ENCODE assay signal across 12 cellular contexts in the genomic region with DNA sequence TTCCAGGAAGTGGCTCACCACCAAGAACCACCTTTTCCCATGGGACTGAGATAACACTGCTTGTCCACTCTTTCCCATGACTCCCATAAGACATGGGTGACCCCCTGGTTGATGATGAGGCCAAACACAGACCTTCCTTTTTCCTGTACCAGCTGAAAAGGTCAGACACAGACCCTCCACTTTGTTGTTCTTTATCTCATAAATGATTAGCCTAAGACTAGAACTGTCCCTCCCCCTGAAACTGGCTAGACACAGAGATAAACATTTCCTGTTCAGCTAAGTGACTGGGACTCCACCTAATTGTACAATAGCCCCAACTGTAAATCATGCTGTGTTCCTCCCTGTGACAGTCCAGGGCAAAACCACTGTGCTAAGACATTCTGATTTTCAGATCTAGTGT. TPM values are rescaled to one million over a fixed set of nuclear protein-coding genes. Genes with fewer than 3 reads are reported as not detected.
DNase-seq lines count a peak whose midpoint lies in the region; ATAC-seq and TF ChIP-seq lines count a peak whose summit lies in the region.
"Had no signal": no experiment of that assay in that cellular context is flagged by ENCODE, and none has a peak within 500 bp of the region (broad histone marks: within the 10 kb centered on the region; RNA-seq: fewer than 3 reads in every experiment).

No MANE protein-coding gene starts in this region.

- H3K36me3 Mint-ChIP-seq in nephron progenitor cell (ENCODE audit: low read depth): no peaks in the 10 kb centered on the region
- H3K36me3 Mint-ChIP-seq in activated T-cell treated with anti-CD3 and anti-CD28 coated beads, Interleukin-2, amount 50 U/mL, for 24 hours (ENCODE audit: low read depth): no peaks in the 10 kb centered on the region
- H3K36me3 Mint-ChIP-seq: activated naive CD8-positive, alpha-beta T cell treated with anti-CD3 and anti-CD28 coated beads, Interleukin-2, amount 10 ng/mL, durations not matched to agents 7 days and 5 days had no signal

- peaks cover 22% of the 10 kb centered on the region for H3K27me3 Mint-ChIP-seq in nephron progenitor cell (ENCODE audit: low read depth, poor library complexity)
- peaks cover 11% of the 10 kb centered on the region for H3K27me3 Mint-ChIP-seq in activated T-cell treated with anti-CD3 and anti-CD28 coated beads, Interleukin-2, amount 50 U/mL, for 24 hours

- peaks cover 12% of the 10 kb centered on the region for H3K9me3 Mint-ChIP-seq in nephron progenitor cell
- no peaks in the 10 kb centered on the region for H3K9me3 Mint-ChIP-seq in activated T-cell treated with anti-CD3 and anti-CD28 coated beads, Interleukin-2, amount 50 U/mL, for 24 hours
- H3K9me3 Mint-ChIP-seq: activated naive CD8-positive, alpha-beta T cell treated with anti-CD3 and anti-CD28 coated beads, Interleukin-2, amount 10 ng/mL, durations not matched to agents 7 days and 5 days had no signal

- H3K27ac Mint-ChIP-seq in nephron progenitor cell: peak overlapping the region; percentile 4
- H3K27ac Mint-ChIP-seq in activated T-cell treated with anti-CD3 and anti-CD28 coated beads, Interleukin-2, amount 50 U/mL, for 24 hours: no peak overlapping the region
- H3K27ac Mint-ChIP-seq: activated naive CD8-positive, alpha-beta T cell treated with anti-CD3 and anti-CD28 coated beads, Interleukin-2, amount 10 ng/mL, durations not matched to agents 7 days and 5 days had no signal

- peaks cover 26% of the 10 kb centered on the region for H3K4me1 Mint-ChIP-seq in nephron progenitor cell
- H3K4me1 Mint-ChIP-seq in activated T-cell treated with anti-CD3 and anti-CD28 coated beads, Interleukin-2, amount 50 U/mL, for 24 hours (ENCODE audit: low read depth): no peaks in the 10 kb centered on the region
- H3K4me1 Mint-ChIP-seq: activated naive CD8-positive, alpha-beta T cell treated with anti-CD3 and anti-CD28 coated beads, Interleukin-2, amount 10 ng/mL, durations not matched to agents 7 days and 5 days had no signal

- TF ChIP-seq CTCF in nephron progenitor cell (IDR thresholded peaks at IDR 0.05): no peak

- DNase-seq in HT-29 (ENCODE audit: low spot score) (peak; percentile 89), nephron progenitor cell (no peak)
- no peak for DNase-seq in activated T-cell treated with anti-CD3 and anti-CD28 coated beads, Interleukin-2, amount 50 U/mL, for 24 hours
- DNase-seq: activated naive CD8-positive, alpha-beta T cell treated with anti-CD3 and anti-CD28 coated beads, Interleukin-2, amount 10 ng/mL, durations not matched to agents 7 days and 5 days; GDM1; stimulated activated CD4-positive, alpha-beta T cell treated with anti-CD3 and anti-CD28 coated beads, Interleukin-2, amount 100 ng/mL, for 24 hours; trophoblast cell had no signal

- ATAC-seq in GM19035 (IDR thresholded peaks at IDR 0.05; ENCODE audit: unreplicated experiment): peak; percentile 92
- ATAC-seq in HG02642 (IDR thresholded peaks at IDR 0.05; ENCODE audit: poor library complexity, unreplicated experiment): peak; percentile 95
- ATAC-seq in GM21360 (IDR thresholded peaks at IDR 0.05; ENCODE audit: unreplicated experiment): no peak
- no peak for ATAC-seq in HG03439 (IDR thresholded peaks at IDR 0.05; ENCODE audit: unreplicated experiment)

- peak overlapping the region; percentile 21 for H3K4me3 Mint-ChIP-seq in nephron progenitor cell
- no peak overlapping the region for H3K4me3 Mint-ChIP-seq in activated T-cell treated with anti-CD3 and anti-CD28 coated beads, Interleukin-2, amount 50 U/mL, for 24 hours
- H3K4me3 Mint-ChIP-seq: activated naive CD8-positive, alpha-beta T cell treated with anti-CD3 and anti-CD28 coated beads, Interleukin-2, amount 10 ng/mL, durations not matched to agents 7 days and 5 days had no signal

RNA-seq across cellular contexts. Expression of a gene that starts 8.2 kb away (rescaled TPM):
- total RNA-seq in HT-29 (2014; rRNA removed; shearing (Covaris generic)): not detected in 2 replicates
- total RNA-seq: activated naive CD8-positive, alpha-beta T cell treated with anti-CD3 and anti-CD28 coated beads, Interleukin-2, amount 10 ng/mL, durations not matched to agents 7 days and 5 days; NCI-H460 had no signal

Comparison
In these comparisons a context has a peak if more than half of its experiments do, and no peak if none do; other contexts are left out.
1. ATAC-seq: peak in GM19035 (single experiment) and HG02642 (single experiment); none in GM21360 (single experiment) and HG03439 (single experiment).